1 cellular context compared by ENCODE assay signal in the genomic region with DNA sequence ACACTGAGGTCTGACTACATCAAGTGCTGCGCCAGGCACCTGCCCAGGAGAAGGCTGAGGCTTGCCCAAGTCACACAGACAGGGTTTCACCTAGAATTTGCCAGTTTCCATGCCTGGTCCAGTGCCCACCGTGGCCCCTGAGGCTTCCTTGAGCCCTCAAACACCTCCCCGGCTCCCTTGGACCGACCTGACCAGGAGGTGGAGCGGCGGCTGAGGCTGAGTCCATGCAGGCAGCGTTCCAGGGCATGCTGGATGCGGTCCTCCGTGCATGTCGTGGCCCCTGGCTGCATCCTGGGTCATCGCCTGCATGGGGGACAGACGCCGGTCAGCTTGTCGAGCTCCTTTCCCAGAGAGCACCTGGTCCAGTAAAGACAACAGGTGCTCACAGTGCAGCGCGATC.
TF ChIP-seq lines count a peak whose summit lies in the region.

No MANE protein-coding gene starts in this region.

TF ChIP-seq in H1, 55 proteins besides CTCF, POLR2A, EP300 and RAD21:
- TF ChIP-seq BRCA1 (IDR thresholded peaks at IDR 0.05; ENCODE audit: low read depth, low read length): no peak
- TF ChIP-seq KDM5A (IDR thresholded peaks at IDR 0.05; ENCODE audit: low read length): no peak
- TF ChIP-seq KDM1A (IDR thresholded peaks at IDR 0.05; ENCODE audit: borderline replicate concordance, low read length): no peak
- TF ChIP-seq, protein P1, sequence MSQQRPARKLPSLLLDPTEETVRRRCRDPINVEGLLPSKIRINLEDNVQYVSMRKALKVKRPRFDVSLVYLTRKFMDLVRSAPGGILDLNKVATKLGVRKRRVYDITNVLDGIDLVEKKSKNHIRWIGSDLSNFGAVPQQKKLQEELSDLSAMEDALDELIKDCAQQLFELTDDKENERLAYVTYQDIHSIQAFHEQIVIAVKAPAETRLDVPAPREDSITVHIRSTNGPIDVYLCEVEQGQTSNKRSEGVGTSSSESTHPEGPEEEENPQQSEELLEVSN (IDR thresholded peaks at IDR 0.05): no peak
- no peak for TF ChIP-seq KDM4A (IDR thresholded peaks at IDR 0.05; ENCODE audit: low read depth, low read length, severe bottlenecking)
- TF ChIP-seq HDAC2 (IDR thresholded peaks at IDR 0.05; ENCODE audit: borderline replicate concordance in 1 of 2, low read depth in 2 of 2, low read length in 2 of 2): no peak
- TF ChIP-seq CHD1 (IDR thresholded peaks at IDR 0.05; ENCODE audit: low read depth, low read length): no peak
- TF ChIP-seq SP4 (IDR thresholded peaks at IDR 0.05; ENCODE audit: low read length): no peak
- no peak for TF ChIP-seq YY1 (IDR thresholded peaks at IDR 0.05; ENCODE audit: low read depth, low read length)
- TF ChIP-seq CEBPB (IDR thresholded peaks at IDR 0.05; ENCODE audit: low read depth, low read length): no peak
- TF ChIP-seq TEAD4 (IDR thresholded peaks at IDR 0.05; ENCODE audit: low read depth, low read length): no peak
- no peak for TF ChIP-seq SP2 (IDR thresholded peaks at IDR 0.05; ENCODE audit: low read length)
- TF ChIP-seq JUND (IDR thresholded peaks at IDR 0.05; ENCODE audit: low read length): no peak
- no peak for TF ChIP-seq MAX (IDR thresholded peaks at IDR 0.05)
